ENCODE assay signal across 1 cellular context in genomic region chr4:158929939-158930344, GRCh38.
TF ChIP-seq lines count a peak whose summit lies in the region.

No MANE protein-coding gene starts in this region.

TF ChIP-seq in K562, 482 proteins besides CTCF, POLR2A, EP300 and RAD21 (continued from another document and continues in another):
- TF ChIP-seq PBX2 (CRISPR knock-in tag; IDR thresholded peaks at IDR 0.05; ENCODE audit: low read depth) (no peak), PBX2 (tag; conservative IDR thresholded peaks at IDR 0.05; ENCODE audit: low read depth) (peak; percentile 68; the same call in 1 of the 2 replicates), NCOR1 (IDR thresholded peaks at IDR 0.05) (no peak; the same call in 1 of the 2 replicates), ESRRA (IDR thresholded peaks at IDR 0.05; ENCODE audit: borderline replicate concordance, low read depth) (no peak), JUNB (CRISPR knock-in tag; conservative IDR thresholded peaks at IDR 0.05) (no peak), PURB (CRISPR knock-in tag; IDR thresholded peaks at IDR 0.05; ENCODE audit: low read depth) (no peak), CREB1 (IDR thresholded peaks at IDR 0.05) (no peak), CREB1 (CRISPR knock-in tag; IDR thresholded peaks at IDR 0.05) (no peak), ELK1 (CRISPR knock-in tag; IDR thresholded peaks at IDR 0.05) (no peak), FOXP1 (CRISPR knock-in tag; IDR thresholded peaks at IDR 0.05) (no peak), C11orf30 (IDR thresholded peaks at IDR 0.05; ENCODE audit: low read depth) (no peak), ZNF174 (CRISPR knock-in tag; IDR thresholded peaks at IDR 0.05) (no peak), SAP30 (IDR thresholded peaks at IDR 0.05; ENCODE audit: borderline replicate concordance, insufficient read depth, low read depth, low read length, poor library complexity, severe bottlenecking) (no peak), KDM4B (IDR thresholded peaks at IDR 0.05; ENCODE audit: borderline replicate concordance in 2 of 2, low read depth in 1 of 2) (no peak), DDX20 (tag; IDR thresholded peaks at IDR 0.05; ENCODE audit: low read depth) (no peak), ZNF184 (CRISPR knock-in tag; IDR thresholded peaks at IDR 0.05) (no peak), NCOA4 (IDR thresholded peaks at IDR 0.05; ENCODE audit: partially characterized antibody) (no peak), CBFA2T2 (conservative IDR thresholded peaks at IDR 0.05) (no peak), THRB (CRISPR knock-in tag; conservative IDR thresholded peaks at IDR 0.05) (no peak), ZNF347 (CRISPR knock-in tag; IDR thresholded peaks at IDR 0.05; ENCODE audit: low read depth) (no peak), POLR2G (IDR thresholded peaks at IDR 0.05; ENCODE audit: low read depth, low read length) (no peak), ZBTB12 (CRISPR knock-in tag; IDR thresholded peaks at IDR 0.05) (no peak), HLTF (IDR thresholded peaks at IDR 0.05) (no peak), SMAD2 (IDR thresholded peaks at IDR 0.05; ENCODE audit: low read depth, low read length) (no peak), ZNF197 (CRISPR knock-in tag; IDR thresholded peaks at IDR 0.05; ENCODE audit: low read depth) (no peak), NELFE (IDR thresholded peaks at IDR 0.05; ENCODE audit: insufficient read depth, insufficient read length) (no peak), PHB (CRISPR knock-in tag; IDR thresholded peaks at IDR 0.05) (no peak), DEAF1 (CRISPR knock-in tag; IDR thresholded peaks at IDR 0.05) (no peak), ETV1 (tag; conservative IDR thresholded peaks at IDR 0.05; ENCODE audit: low read depth) (no peak), CLOCK (CRISPR knock-in tag; IDR thresholded peaks at IDR 0.05; ENCODE audit: borderline replicate concordance) (no peak), JUND (IDR thresholded peaks at IDR 0.05; ENCODE audit: borderline replicate concordance, low read depth, low read length) (no peak), JUND (tag; IDR thresholded peaks at IDR 0.05; ENCODE audit: borderline replicate concordance, low read depth, low read length) (peak; percentile 34; the same call in 1 of the 3 replicates), SOX6 (IDR thresholded peaks at IDR 0.05) (no peak; the same call in 1 of the 2 replicates), ZNF449 (CRISPR knock-in tag; IDR thresholded peaks at IDR 0.05) (no peak), RCOR1 (IDR thresholded peaks at IDR 0.05; ENCODE audit: borderline replicate concordance in 1 of 2, low read depth in 2 of 2, low read length in 2 of 2) (peak in 1 of 2 experiments; percentile 49; a peak in 1 of 4 replicates), ZNF146 (CRISPR knock-in tag; IDR thresholded peaks at IDR 0.05; ENCODE audit: unreplicated experiment) (no peak), ZNF165 (CRISPR knock-in tag; IDR thresholded peaks at IDR 0.05; ENCODE audit: borderline replicate concordance) (no peak), ZFP30 (CRISPR knock-in tag; IDR thresholded peaks at IDR 0.05; ENCODE audit: borderline replicate concordance) (no peak), ZNF444 (CRISPR knock-in tag; IDR thresholded peaks at IDR 0.05) (no peak), DNMT1 (IDR thresholded peaks at IDR 0.05) (no peak), ZNF24 (IDR thresholded peaks at IDR 0.05) (no peak), E2F5 (CRISPR knock-in tag; IDR thresholded peaks at IDR 0.05) (no peak), PHF21A (IDR thresholded peaks at IDR 0.05; ENCODE audit: borderline replicate concordance, low read depth) (no peak), IRF9 (tag; IDR thresholded peaks at IDR 0.05) (no peak), SMARCA5 (IDR thresholded peaks at IDR 0.05) (no peak), ZNF280A (IDR thresholded peaks at IDR 0.05; ENCODE audit: low read depth, partially characterized antibody) (no peak)
